Comparison of ENCODE assay signal across 8 cellular contexts in the genomic region with DNA sequence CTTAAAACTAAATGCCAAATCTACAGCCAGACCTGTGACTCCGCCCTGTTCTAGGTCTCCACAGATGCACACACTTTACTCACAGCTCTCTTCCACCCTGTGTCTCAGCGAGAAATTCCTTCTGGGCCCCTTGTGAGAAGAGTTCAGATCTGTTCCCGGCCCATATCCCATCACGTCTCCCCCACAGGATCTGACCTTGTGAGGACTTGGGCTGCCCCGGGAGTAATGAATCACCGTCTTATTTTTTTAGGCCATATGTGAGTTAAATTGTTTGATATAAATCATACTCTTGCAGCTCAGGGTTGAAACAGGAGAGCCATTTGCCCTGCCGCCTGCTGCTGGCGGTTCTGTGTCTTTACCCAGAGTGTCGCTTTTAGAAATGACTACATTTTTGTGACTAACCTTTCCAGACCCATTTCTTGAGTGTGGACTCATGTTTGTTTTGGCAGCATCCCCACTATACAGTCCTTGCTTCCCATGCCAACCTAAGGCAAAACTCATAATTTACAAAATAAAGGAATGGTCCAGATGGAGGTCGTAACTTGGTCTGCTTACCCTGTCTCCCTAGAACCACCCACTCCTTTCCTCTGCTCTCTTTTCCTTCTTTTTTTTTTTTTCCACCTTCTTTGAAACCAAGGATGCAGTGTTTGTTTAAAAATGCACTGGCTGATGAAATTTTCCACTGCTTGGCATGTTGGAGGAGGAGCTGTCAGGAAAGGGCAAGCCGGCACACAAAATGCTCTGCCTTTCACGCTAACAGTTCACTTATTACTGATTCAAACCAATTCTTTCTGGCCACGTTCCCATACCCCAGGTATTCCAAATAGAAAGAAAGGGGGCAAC.
DNase-seq lines count a peak whose midpoint lies in the region; ATAC-seq, FAIRE-seq and TF ChIP-seq lines count a peak whose summit lies in the region.

No MANE protein-coding gene starts in this region.

- 2% methylated on average over 11 of the region's 13 CpGs for WGBS in mammary epithelial cell (ENCODE audit: low coverage, missing lambda C conversion rate)

- peak overlapping the region; percentile 79 for H3K9ac ChIP-seq in mammary epithelial cell (ENCODE audit: insufficient read depth, low read length)

- H3K4me1 ChIP-seq in mammary epithelial cell (ENCODE audit: insufficient read depth, low read length) (peaks cover 45% of the 10 kb centered on the region), lower lobe of right lung (peaks cover 20% of the 10 kb centered on the region)

- dilution Hi-C loops in mammary epithelial cell (cut with HindIII; ENCODE audit: low sequenced_read_pairs), result no loop called here

- intact Hi-C loops in mammary epithelial cell (cut with micrococcal nuclease) (loop anchor here (1.0 to 2.0 kb wide), 2 partner anchors 36 to 76 kb away; no protein-coding TSS in a partner anchor), lower lobe of right lung (cut with DNase I) (no loop called here)

- H3K27ac ChIP-seq in mammary epithelial cell (ENCODE audit: insufficient read depth, low read depth, low read length) (peak overlapping the region; percentile 93), lower lobe of right lung (peak overlapping the region; percentile 79)

- ATAC-seq in lower lobe of right lung, result peak; percentile 82 to 90
- no peak for ATAC-seq in HG03354 (IDR thresholded peaks at IDR 0.05; ENCODE audit: poor library complexity, severe bottlenecking, unreplicated experiment)
- no peak for ATAC-seq in HG02623 (IDR thresholded peaks at IDR 0.05; ENCODE audit: unreplicated experiment)

- no peaks in the 10 kb centered on the region for H4K20me1 ChIP-seq in mammary epithelial cell (ENCODE audit: insufficient read depth, low read length)

- H3K4me3 ChIP-seq in mammary epithelial cell (replicated peaks in 1 of 3; ENCODE audit: insufficient read depth in 1 of 3, low read depth in 2 of 3, low read length in 3 of 3), result peak overlapping the region; percentile 12 to 40 (median 32)
- peak overlapping the region; percentile 6 for H3K4me3 ChIP-seq in lower lobe of right lung

- H3K4me2 ChIP-seq in mammary epithelial cell (ENCODE audit: insufficient read depth, low read depth, low read length), result peak overlapping the region; percentile 87

- H3K27me3 ChIP-seq in mammary epithelial cell (ENCODE audit: insufficient read depth, low read length), result no peaks in the 10 kb centered on the region
- H3K27me3 ChIP-seq in lower lobe of right lung (ENCODE audit: low read depth), result no peaks in the 10 kb centered on the region

- CTCF ChIA-PET in mammary epithelial cell (lab: Charles Lee; ENCODE audit: low non-redundant PET), result interaction anchor here (0.6 kb wide), 2 partner anchors 24 to 34 kb away, joined by 13 to 16 read pairs; no protein-coding TSS in a partner anchor

- no peaks in the 10 kb centered on the region for H3K36me3 ChIP-seq in mammary epithelial cell (ENCODE audit: insufficient read depth, low read length)
- H3K36me3 ChIP-seq in lower lobe of right lung, result no peaks in the 10 kb centered on the region

- DNase-seq in LHCN-M2 (ENCODE audit: low read depth) (peak; percentile 98), mammary epithelial cell (peak; percentile 67), lower lobe of right lung (peak; percentile 41), NCI-H510A treated with DMSO at 0.1 percent for 48 hours (lab: John Stamatoyannopoulos, UW) (no peak), NCI-H1436 (lab: John Stamatoyannopoulos, UW) (no peak)

- TF ChIP-seq CTCF in mammary epithelial cell (conservative IDR thresholded peaks at IDR 0.05 in 1 of 2, IDR thresholded peaks at IDR 0.05 in 1 of 2; ENCODE audit: extremely low read depth in 1 of 2, insufficient read depth in 1 of 2, low read depth in 1 of 2, low read length in 2 of 2) (peak in 1 of 2 donors; percentile 16), lower lobe of right lung (IDR thresholded peaks at IDR 0.05) (no peak)

- H2AFZ ChIP-seq in mammary epithelial cell (ENCODE audit: low read depth, low read length), result peak overlapping the region; percentile 90

- H3K79me2 ChIP-seq in mammary epithelial cell (ENCODE audit: insufficient read depth, low read length), result no peaks in the 10 kb centered on the region

- peak; percentile 98 for FAIRE-seq in A204.1 (lab: Jason Lieb, UNC)

- in situ Hi-C loops in mammary epithelial cell (cut with MboI; ENCODE audit: low sequenced_read_pairs in 2 of 2), result no loop called here

- H3K9me3 ChIP-seq in mammary epithelial cell (replicated peaks; ENCODE audit: insufficient read depth, low read length) (no peaks in the 10 kb centered on the region), lower lobe of right lung (no peaks in the 10 kb centered on the region)

- BruUV-seq in mammary epithelial cell (replicated peaks; lab: Mats Ljungman, UMichigan), result TSS peak; percentile 68

Comparison
In these comparisons a context has a peak if more than half of its experiments do, and no peak if none do; other contexts are left out.
1. DNase-seq: peak in LHCN-M2 (single experiment), mammary epithelial cell (single experiment) and lower lobe of right lung (single experiment); none in NCI-H510A treated with DMSO at 0.1 percent for 48 hours (single experiment) and NCI-H1436 (single experiment).
2. ATAC-seq: peak in lower lobe of right lung (2 of 2); none in HG03354 (single experiment) and HG02623 (single experiment).